ENCODE assay signal across 1 cellular context in genomic region chr1:39825432-39825941, GRCh38.
TF ChIP-seq lines count a peak whose summit lies in the region.

No MANE protein-coding gene starts in this region.

TF ChIP-seq in GM12878, 131 proteins besides CTCF, POLR2A, EP300 and RAD21 (continued from another document):
- TF ChIP-seq SKIL (IDR thresholded peaks at IDR 0.05; ENCODE audit: low read depth, poor library complexity, severe bottlenecking): no peak
- 0 out of 2 replicates have a peak, but pooled peaks have one; percentile 24 for TF ChIP-seq NFIC (IDR thresholded peaks at IDR 0.05; ENCODE audit: low read depth, low read length)
- no peak for TF ChIP-seq CHD4 (IDR thresholded peaks at IDR 0.05)
- no peak for TF ChIP-seq YY1 (IDR thresholded peaks at IDR 0.05; ENCODE audit: low read depth, low read length)
- no peak for TF ChIP-seq FOS (IDR thresholded peaks at IDR 0.05; ENCODE audit: borderline replicate concordance, extremely low read depth, insufficient read length)
- TF ChIP-seq RCOR1 (conservative IDR thresholded peaks at IDR 0.05; ENCODE audit: low read depth, low read length): no peak
- no peak for TF ChIP-seq CHD1 (IDR thresholded peaks at IDR 0.05; ENCODE audit: low read depth, low read length)
- peak; percentile 64; the same call in 1 of the 2 replicates for TF ChIP-seq MTA2 (IDR thresholded peaks at IDR 0.05; ENCODE audit: low read depth)
- TF ChIP-seq RUNX3 (IDR thresholded peaks at IDR 0.05; ENCODE audit: low read length): peak; percentile 60
- TF ChIP-seq TCF12 (IDR thresholded peaks at IDR 0.05; ENCODE audit: low read depth, low read length): 0 out of 2 replicates have a peak, but pooled peaks have one; percentile 34
- TF ChIP-seq NR2F1 (conservative IDR thresholded peaks at IDR 0.05): peak; percentile 61; the same call in 1 of the 2 replicates
- TF ChIP-seq IKZF1 (conservative IDR thresholded peaks at IDR 0.05): peak; percentile 84
- TF ChIP-seq ZSCAN29 (IDR thresholded peaks at IDR 0.05): no peak
- no peak for TF ChIP-seq HCFC1 (IDR thresholded peaks at IDR 0.05; ENCODE audit: low read length)
- no peak for TF ChIP-seq SREBF2 (IDR thresholded peaks at IDR 0.05; ENCODE audit: low read length)
- TF ChIP-seq RFX5 (IDR thresholded peaks at IDR 0.05; ENCODE audit: low read depth, low read length): no peak
- TF ChIP-seq SMC3 (IDR thresholded peaks at IDR 0.05; ENCODE audit: borderline replicate concordance, low read length): no peak
- TF ChIP-seq NBN (IDR thresholded peaks at IDR 0.05): 0 out of 2 replicates have a peak, but pooled peaks have one; percentile 44
- no peak for TF ChIP-seq NRF1 (conservative IDR thresholded peaks at IDR 0.05; ENCODE audit: low read depth, low read length)
- no peak for TF ChIP-seq ETV6 (conservative IDR thresholded peaks at IDR 0.05 in 1 of 2, IDR thresholded peaks at IDR 0.05 in 1 of 2; ENCODE audit: borderline replicate concordance in 1 of 2, low read depth in 1 of 2)
- no peak for TF ChIP-seq REST (IDR thresholded peaks at IDR 0.05; ENCODE audit: low read depth, low read length)
- TF ChIP-seq PAX5 (IDR thresholded peaks at IDR 0.05; ENCODE audit: borderline replicate concordance, low read depth, low read length): 0 out of 2 replicates have a peak, but pooled peaks have one; percentile 40
- TF ChIP-seq YBX1 (IDR thresholded peaks at IDR 0.05): no peak
- no peak for TF ChIP-seq ZNF687 (IDR thresholded peaks at IDR 0.05)
- no peak for TF ChIP-seq CEBPZ (IDR thresholded peaks at IDR 0.05; ENCODE audit: low read depth, low read length)
- peak; percentile 48; the same call in 1 of the 2 replicates for TF ChIP-seq DPF2 (IDR thresholded peaks at IDR 0.05)
- no peak for TF ChIP-seq PAX8 (IDR thresholded peaks at IDR 0.05)
- no peak for TF ChIP-seq E2F8 (IDR thresholded peaks at IDR 0.05; ENCODE audit: low read depth, partially characterized antibody)
- TF ChIP-seq TBL1XR1 (IDR thresholded peaks at IDR 0.05; ENCODE audit: low read depth, low read length): no peak
- no peak for TF ChIP-seq BACH1 (IDR thresholded peaks at IDR 0.05; ENCODE audit: borderline replicate concordance)
- TF ChIP-seq POLR2AphosphoS2 (IDR thresholded peaks at IDR 0.05; ENCODE audit: low read depth, low read length): no peak
- TF ChIP-seq USF1 (IDR thresholded peaks at IDR 0.05; ENCODE audit: borderline replicate concordance, extremely low read length, insufficient read depth, low read depth, low read length): no peak
- TF ChIP-seq IKZF2 (IDR thresholded peaks at IDR 0.05): peak; percentile 71 to 73; a peak in 3 of 4 replicates
- TF ChIP-seq LARP7 (IDR thresholded peaks at IDR 0.05): no peak
- no peak for TF ChIP-seq IRF3 (IDR thresholded peaks at IDR 0.05)
- no peak for TF ChIP-seq BMI1 (IDR thresholded peaks at IDR 0.05; ENCODE audit: borderline replicate concordance)
